In the genomic region with DNA sequence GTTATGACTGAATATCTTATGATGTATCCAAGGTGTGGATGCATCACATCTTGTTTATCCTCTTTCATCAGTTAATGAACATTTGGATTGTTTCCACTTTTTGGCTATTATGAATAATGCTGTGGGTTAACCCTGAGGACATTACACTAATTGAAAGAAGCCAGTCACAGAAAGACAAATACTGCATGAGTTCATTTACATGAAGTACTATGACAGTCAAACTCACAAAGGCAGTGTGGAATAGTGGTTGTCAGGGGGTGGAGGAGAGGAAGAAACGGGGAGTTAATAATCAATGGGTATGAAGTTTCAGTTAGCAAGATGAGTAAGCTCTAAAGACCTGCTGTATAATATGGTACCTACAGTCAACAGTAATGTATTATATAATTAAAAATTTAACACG, we compare ENCODE assay signal across 24 cellular contexts.
DNase-seq lines count a peak whose midpoint lies in the region; ATAC-seq, FAIRE-seq and TF ChIP-seq lines count a peak whose summit lies in the region.
"Had no signal": no experiment of that assay in that cellular context is flagged by ENCODE, and none has a peak within 500 bp of the region (broad histone marks: within the 10 kb centered on the region; RNA-seq: fewer than 3 reads in every experiment).

No MANE protein-coding gene starts in this region.

- FAIRE-seq in HepG2 (lab: Jason Lieb, UNC) = no peak
- FAIRE-seq: A204.1 had no signal

- H3K4me1 ChIP-seq in HepG2 (ENCODE audit: insufficient read depth, low read length) = no peaks in the 10 kb centered on the region
- H3K4me1 ChIP-seq: BLaER1, heart left ventricle, lower lobe of right lung, right lobe of liver, tibial nerve had no signal

- 1% methylated on average over 2 of the region's 2 CpGs for WGBS in HepG2 (ENCODE audit: low lambda C conversion rate)

- H3K36me3 ChIP-seq in HepG2 (replicated peaks in 1 of 2; ENCODE audit: control insufficient read depth in 1 of 2, insufficient read depth in 2 of 2, low read length in 2 of 2) = no peaks in the 10 kb centered on the region
- H3K36me3 ChIP-seq: BLaER1, heart left ventricle, lower lobe of right lung, right lobe of liver, tibial nerve had no signal

- no peak for TF ChIP-seq POLR2A in HepG2 (IDR thresholded peaks at IDR 0.05; ENCODE audit: insufficient read depth in 1 of 2, low read depth in 2 of 2, low read length in 2 of 2)

- H3K4me3 Mint-ChIP-seq in activated naive CD4-positive, alpha-beta T cell treated with anti-CD3 and anti-CD28 coated beads, Interleukin-2, amount 10 ng/mL, durations not matched to agents 7 days and 5 days = no peak overlapping the region

- H3K4me3 ChIP-seq in HepG2 (replicated peaks in 1 of 3; ENCODE audit: insufficient read depth in 1 of 3, low read depth in 2 of 3, low read length in 3 of 3) = no peak overlapping the region
- H3K4me3 ChIP-seq: BLaER1, heart left ventricle, lower lobe of right lung, right lobe of liver, tibial nerve had no signal

- H3K9ac ChIP-seq in HepG2 (ENCODE audit: insufficient read depth, low read depth, low read length) = no peak overlapping the region
- H3K9ac ChIP-seq: BLaER1 had no signal

- H3K36me3 Mint-ChIP-seq in activated naive CD4-positive, alpha-beta T cell treated with anti-CD3 and anti-CD28 coated beads, Interleukin-2, amount 10 ng/mL, durations not matched to agents 7 days and 5 days = no peaks in the 10 kb centered on the region

- POLR2A ChIA-PET in HepG2 (lab: Yijun Ruan, JAX) = no interaction called here

- ATAC-seq in GM18508 (IDR thresholded peaks at IDR 0.05; ENCODE audit: insufficient read depth, unreplicated experiment) = peak; percentile 95
- peak; percentile 91 for ATAC-seq in GM19468 (IDR thresholded peaks at IDR 0.05; ENCODE audit: extremely low read depth, unreplicated experiment)
- ATAC-seq in HG02943 (IDR thresholded peaks at IDR 0.05; ENCODE audit: low read depth, unreplicated experiment) = peak; percentile 82
- peak; percentile 92 for ATAC-seq in HG03457 (IDR thresholded peaks at IDR 0.05; ENCODE audit: unreplicated experiment)
- no peak for ATAC-seq in HepG2
- ATAC-seq: heart left ventricle, lower lobe of right lung, right lobe of liver had no signal

- BruUV-seq in HepG2 (replicated peaks; lab: Mats Ljungman, UMichigan) = no TSS peak

- no peaks in the 10 kb centered on the region for H3K4me1 Mint-ChIP-seq in activated naive CD4-positive, alpha-beta T cell treated with anti-CD3 and anti-CD28 coated beads, Interleukin-2, amount 10 ng/mL, durations not matched to agents 7 days and 5 days

- H3K9me3 Mint-ChIP-seq in activated naive CD4-positive, alpha-beta T cell treated with anti-CD3 and anti-CD28 coated beads, Interleukin-2, amount 10 ng/mL, durations not matched to agents 7 days and 5 days = peaks cover 4% of the 10 kb centered on the region

- no peaks in the 10 kb centered on the region for H3K27me3 Mint-ChIP-seq in activated naive CD4-positive, alpha-beta T cell treated with anti-CD3 and anti-CD28 coated beads, Interleukin-2, amount 10 ng/mL, durations not matched to agents 7 days and 5 days

- CTCF ChIA-PET in activated naive CD4-positive, alpha-beta T cell treated with anti-CD3 and anti-CD28 coated beads, Interleukin-2, amount 10 ng/mL, durations not matched to agents 7 days and 5 days (lab: Charles Lee) = no interaction called here
- CTCF ChIA-PET in HepG2 (lab: Yijun Ruan, JAX; ENCODE audit: low intra/inter-chr PET ratio, low total read pairs) = no interaction called here

- H3K27ac ChIP-seq in HepG2 (ENCODE audit: extremely low read length, insufficient read depth, low read length) = no peak overlapping the region
- H3K27ac ChIP-seq: BLaER1, heart left ventricle, lower lobe of right lung, right lobe of liver, tibial nerve, VCaP had no signal

- DNase-seq in activated naive CD4-positive, alpha-beta T cell treated with anti-CD3 and anti-CD28 coated beads, Interleukin-2, amount 10 ng/mL, durations not matched to agents 7 days and 5 days = no peak
- DNase-seq in HuH-7 (ENCODE audit: low spot score) (no peak), HepG2 (ENCODE audit: low spot score) (no peak)
- DNase-seq in NK-92 treated with Interleukin-12 subunit alpha and Interleukin-12 subunit beta, amount 100 ng/mL, for 24 hours (lab: John Stamatoyannopoulos, UW) = no peak
- DNase-seq: activated CD4-positive, alpha-beta T cell treated with anti-CD3 and anti-CD28 coated beads, Interleukin-2, amount 50 U/mL, for 48 hours; activated naive CD4-positive, alpha-beta T cell; activated T-cell treated with anti-CD3 and anti-CD28 coated beads for 4 hours; anterior cingulate cortex; heart left ventricle; KG1; lower lobe of right lung; NCI-H526; right lobe of liver; SHP77 treated with DMSO at 0.1 percent for 48 hours; stimulated activated naive CD4-positive, alpha-beta T cell; T-helper 1 cell had no signal

- no peak overlapping the region for H2AFZ ChIP-seq in HepG2 (ENCODE audit: low read length)

- H3K27ac Mint-ChIP-seq in activated naive CD4-positive, alpha-beta T cell treated with anti-CD3 and anti-CD28 coated beads, Interleukin-2, amount 10 ng/mL, durations not matched to agents 7 days and 5 days = no peak overlapping the region

- no peaks in the 10 kb centered on the region for H4K20me1 ChIP-seq in HepG2 (ENCODE audit: insufficient read depth, low read length)
- H4K20me1 ChIP-seq: BLaER1 had no signal

- in situ Hi-C loops in HepG2 (cut with HindIII; ENCODE audit: extremely low pct_ligation_motif_present, low pct_unique_long_range_greater_than_20kb) = no loop called here

- H3K79me2 ChIP-seq in HepG2 (ENCODE audit: insufficient read depth, low read length) = no peaks in the 10 kb centered on the region

- TF ChIP-seq EP300 in HepG2 (IDR thresholded peaks at IDR 0.05; ENCODE audit: low read depth in 2 of 2, low read length in 2 of 2) = no peak
- TF ChIP-seq EP300 in HepG2 (CRISPR knock-in tag; IDR thresholded peaks at IDR 0.05; ENCODE audit: borderline replicate concordance) = no peak

- H3K4me2 ChIP-seq in HepG2 (ENCODE audit: low read depth, low read length) = no peak overlapping the region
- H3K4me2 ChIP-seq: BLaER1 had no signal

- intact Hi-C loops in HepG2 (cut with micrococcal nuclease; ENCODE audit: unreplicated experiment) = no loop called here

- peaks cover 69% of the 10 kb centered on the region for H3K9me3 ChIP-seq in HepG2 (ENCODE audit: low read length)
- H3K9me3 ChIP-seq: BLaER1, heart left ventricle, lower lobe of right lung, right lobe of liver, tibial nerve had no signal

- no peaks in the 10 kb centered on the region for H3K27me3 ChIP-seq in HepG2 (ENCODE audit: control insufficient read depth in 1 of 2, insufficient read depth in 2 of 2, low read length in 2 of 2)
- H3K27me3 ChIP-seq: BLaER1, heart left ventricle, right lobe of liver, tibial nerve had no signal

- no peak for TF ChIP-seq RAD21 in HepG2 (CRISPR knock-in tag; IDR thresholded peaks at IDR 0.05)

- no peak for TF ChIP-seq CTCF in HepG2 (CRISPR knock-in tag; IDR thresholded peaks at IDR 0.05)

TF ChIP-seq in HepG2, 621 proteins besides CTCF, POLR2A, EP300 and RAD21:
- TF ChIP-seq NR1H2 (CRISPR knock-in tag; IDR thresholded peaks at IDR 0.05; ENCODE audit: borderline replicate concordance, low read depth) (no peak), MEF2D (CRISPR knock-in tag; IDR thresholded peaks at IDR 0.05) (no peak), HDAC2 (CRISPR knock-in tag; IDR thresholded peaks at IDR 0.05) (no peak), ISX (CRISPR knock-in tag; conservative IDR thresholded peaks at IDR 0.05) (no peak), CEBPB (IDR thresholded peaks at IDR 0.05; ENCODE audit: borderline replicate concordance, low read depth, low read length) (no peak), ZBTB20 (CRISPR knock-in tag; IDR thresholded peaks at IDR 0.05; ENCODE audit: borderline replicate concordance, low read depth) (no peak), FOXA3 (CRISPR knock-in tag; IDR thresholded peaks at IDR 0.05) (no peak), GTF3A (CRISPR knock-in tag; conservative IDR thresholded peaks at IDR 0.05) (no peak), NCOR1 (IDR thresholded peaks at IDR 0.05; ENCODE audit: borderline replicate concordance, low read length) (no peak), ZNF552 (CRISPR knock-in tag; IDR thresholded peaks at IDR 0.05; ENCODE audit: borderline replicate concordance) (no peak), HOXA3 (CRISPR knock-in tag; IDR thresholded peaks at IDR 0.05) (no peak), ZNF382 (CRISPR knock-in tag; IDR thresholded peaks at IDR 0.05; ENCODE audit: borderline replicate concordance) (no peak), WIZ (CRISPR knock-in tag; IDR thresholded peaks at IDR 0.05) (no peak), ZNF292 (CRISPR knock-in tag; IDR thresholded peaks at IDR 0.05; ENCODE audit: borderline replicate concordance, low read depth) (no peak), ZNF549 (CRISPR knock-in tag; IDR thresholded peaks at IDR 0.05) (no peak), TBX3 (IDR thresholded peaks at IDR 0.05; ENCODE audit: borderline replicate concordance) (no peak), ZBTB42 (CRISPR knock-in tag; IDR thresholded peaks at IDR 0.05) (no peak)
- TF ChIP-seq, protein P1, sequence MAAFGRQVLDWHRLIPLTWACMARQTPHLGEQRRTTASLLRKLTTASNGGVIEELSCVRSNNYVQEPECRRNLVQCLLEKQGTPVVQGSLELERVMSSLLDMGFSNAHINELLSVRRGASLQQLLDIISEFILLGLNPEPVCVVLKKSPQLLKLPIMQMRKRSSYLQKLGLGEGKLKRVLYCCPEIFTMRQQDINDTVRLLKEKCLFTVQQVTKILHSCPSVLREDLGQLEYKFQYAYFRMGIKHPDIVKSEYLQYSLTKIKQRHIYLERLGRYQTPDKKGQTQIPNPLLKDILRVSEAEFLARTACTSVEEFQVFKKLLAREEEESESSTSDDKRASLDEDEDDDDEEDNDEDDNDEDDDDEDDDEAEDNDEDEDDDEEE (CRISPR knock-in tag; IDR thresholded peaks at IDR 0.05) = no peak
